Comparison of ENCODE assay signal across 1 cellular context in genomic region chr16:2150418-2151187, GRCh38.
A peak's percentile ranks its signal among the peaks of the same experiment; 100 is the strongest.
TF ChIP-seq lines count a peak whose summit lies in the region.

No MANE protein-coding gene starts in this region.

TF ChIP-seq in K562, 482 proteins besides CTCF, POLR2A, EP300 and RAD21 (continues in another document):
- TF ChIP-seq ZNF551 (CRISPR knock-in tag; IDR thresholded peaks at IDR 0.05) (no peak), TEAD2 (tag; IDR thresholded peaks at IDR 0.05) (no peak), E2F1 (CRISPR knock-in tag; IDR thresholded peaks at IDR 0.05) (no peak), ZKSCAN8 (CRISPR knock-in tag; IDR thresholded peaks at IDR 0.05) (no peak), MCM7 (IDR thresholded peaks at IDR 0.05) (no peak), MECOM (CRISPR knock-in tag; IDR thresholded peaks at IDR 0.05) (no peak), PML (IDR thresholded peaks at IDR 0.05; ENCODE audit: low read length) (no peak), GATA2 (CRISPR knock-in tag; IDR thresholded peaks at IDR 0.05) (no peak), NR2C1 (IDR thresholded peaks at IDR 0.05) (no peak), NR2C1 (tag; IDR thresholded peaks at IDR 0.05) (no peak), POLR2G (IDR thresholded peaks at IDR 0.05; ENCODE audit: low read depth, low read length) (peak; percentile 73), NKRF (IDR thresholded peaks at IDR 0.05; ENCODE audit: borderline replicate concordance) (no peak), RBM39 (optimal IDR thresholded peaks at IDR 0.05; ENCODE audit: low read depth, low read length) (no peak), CREB1 (IDR thresholded peaks at IDR 0.05) (peak; percentile 16; the same call in 1 of the 2 replicates), CREB1 (CRISPR knock-in tag; IDR thresholded peaks at IDR 0.05) (no peak), PTBP1 (IDR thresholded peaks at IDR 0.05; ENCODE audit: low read depth, low read length) (0 out of 2 replicates have a peak, but pooled peaks have one; percentile 10), SP2 (IDR thresholded peaks at IDR 0.05; ENCODE audit: extremely low read depth, low read depth, low read length, poor library complexity, severe bottlenecking) (no peak), DDX20 (tag; IDR thresholded peaks at IDR 0.05; ENCODE audit: low read depth) (no peak), BMI1 (IDR thresholded peaks at IDR 0.05; ENCODE audit: low read length) (no peak), GTF2A2 (tag; IDR thresholded peaks at IDR 0.05) (no peak), MAFG (tag; conservative IDR thresholded peaks at IDR 0.05) (no peak), NRF1 (conservative IDR thresholded peaks at IDR 0.05 in 1 of 2, IDR thresholded peaks at IDR 0.05 in 1 of 2) (no peak), L3MBTL2 (IDR thresholded peaks at IDR 0.05) (no peak), RBFOX2 (IDR thresholded peaks at IDR 0.05; ENCODE audit: low read depth, low read length) (peak; percentile 31; the same call in 1 of the 2 replicates), TCF15 (CRISPR knock-in tag; IDR thresholded peaks at IDR 0.05) (no peak), SIX5 (IDR thresholded peaks at IDR 0.05; ENCODE audit: borderline replicate concordance in 1 of 2, insufficient read depth in 1 of 2, low read depth in 1 of 2, low read length in 2 of 2) (no peak), POLR2AphosphoS5 (IDR thresholded peaks at IDR 0.05; ENCODE audit: control insufficient read depth, insufficient read depth, low read depth, low read length) (0 out of 2 replicates have a peak, but pooled peaks have one; percentile 16), REST (CRISPR knock-in tag; IDR thresholded peaks at IDR 0.05; ENCODE audit: low read depth) (no peak), ZNF23 (CRISPR knock-in tag; IDR thresholded peaks at IDR 0.05) (no peak), FIP1L1 (IDR thresholded peaks at IDR 0.05; ENCODE audit: low read depth, low read length, poor library complexity, severe bottlenecking) (no peak), E2F6 (IDR thresholded peaks at IDR 0.05; ENCODE audit: borderline replicate concordance in 1 of 2, extremely low read depth in 1 of 2, insufficient read depth in 1 of 2, insufficient read length in 1 of 2, low read depth in 1 of 2, low read length in 1 of 2, poor library complexity in 1 of 2, severe bottlenecking in 1 of 2) (peak in 1 of 2 experiments; percentile 15), NBN (IDR thresholded peaks at IDR 0.05; ENCODE audit: low read depth) (no peak), ZNF444 (CRISPR knock-in tag; IDR thresholded peaks at IDR 0.05) (no peak), NR2F6 (CRISPR knock-in tag; IDR thresholded peaks at IDR 0.05) (no peak), FOXA3 (CRISPR knock-in tag; conservative IDR thresholded peaks at IDR 0.05 in 1 of 2, IDR thresholded peaks at IDR 0.05 in 1 of 2) (no peak), ZNF717 (CRISPR knock-in tag; IDR thresholded peaks at IDR 0.05) (no peak), ZBTB7A (IDR thresholded peaks at IDR 0.05; ENCODE audit: borderline replicate concordance, control insufficient read depth, low read depth, low read length) (peak; percentile 90), E2F5 (CRISPR knock-in tag; IDR thresholded peaks at IDR 0.05) (no peak), CBFA2T2 (conservative IDR thresholded peaks at IDR 0.05) (no peak), SRSF7 (optimal IDR thresholded peaks at IDR 0.05; ENCODE audit: low read depth, low read length) (no peak), STAT5A (IDR thresholded peaks at IDR 0.05; ENCODE audit: borderline replicate concordance, low read length) (no peak), PRDM10 (IDR thresholded peaks at IDR 0.05; ENCODE audit: partially characterized antibody) (no peak), MXI1 (IDR thresholded peaks at IDR 0.05; ENCODE audit: low read depth, low read length) (no peak), TSC22D4 (tag; IDR thresholded peaks at IDR 0.05) (no peak), ZNF431 (CRISPR knock-in tag; IDR thresholded peaks at IDR 0.05) (no peak), ZNF134 (CRISPR knock-in tag; conservative IDR thresholded peaks at IDR 0.05) (no peak), ZNF121 (CRISPR knock-in tag; conservative IDR thresholded peaks at IDR 0.05) (peak; percentile 91), ZBTB49 (CRISPR knock-in tag; IDR thresholded peaks at IDR 0.05; ENCODE audit: borderline replicate concordance) (no peak), SMARCA5 (IDR thresholded peaks at IDR 0.05) (no peak), SIN3A (IDR thresholded peaks at IDR 0.05; ENCODE audit: borderline replicate concordance in 2 of 2, control insufficient read depth in 1 of 2, low read depth in 2 of 2, low read length in 2 of 2) (peak in 1 of 2 experiments; percentile 32; a peak in 1 of 4 replicates), PCBP1 (IDR thresholded peaks at IDR 0.05; ENCODE audit: low read depth, low read length, poor library complexity, severe bottlenecking) (no peak), DPF2 (IDR thresholded peaks at IDR 0.05) (no peak), BCL6 (CRISPR knock-in tag; IDR thresholded peaks at IDR 0.05) (no peak), SREBF2 (CRISPR knock-in tag; IDR thresholded peaks at IDR 0.05) (no peak)
